Comparison of ENCODE assay signal across 3 cellular contexts in genomic region chr16:49018259-49018931, GRCh38.
TF ChIP-seq lines count a peak whose summit lies in the region.

No MANE protein-coding gene starts in this region.

TF ChIP-seq in IMR-90, 13 proteins besides CTCF, POLR2A, EP300 and RAD21:
- TF ChIP-seq MAFK (IDR thresholded peaks at IDR 0.05; ENCODE audit: low read depth, low read length) (peak; percentile 83), CEBPB (IDR thresholded peaks at IDR 0.05; ENCODE audit: low read depth, low read length) (no peak), CHD1 (IDR thresholded peaks at IDR 0.05; ENCODE audit: low read depth, low read length) (no peak)

TF ChIP-seq in WTC11, 78 proteins besides CTCF, POLR2A, EP300 and RAD21:
- TF ChIP-seq ESRRA (CRISPR knock-in tag; IDR thresholded peaks at IDR 0.05; ENCODE audit: borderline replicate concordance) (peak; percentile 85; the same call in 1 of the 2 replicates), TP53 (CRISPR knock-in tag; IDR thresholded peaks at IDR 0.05) (no peak), E2F1 (CRISPR knock-in tag; IDR thresholded peaks at IDR 0.05) (no peak), ZNF263 (CRISPR knock-in tag; IDR thresholded peaks at IDR 0.05; ENCODE audit: low read depth) (no peak), ARID4B (CRISPR knock-in tag; IDR thresholded peaks at IDR 0.05; ENCODE audit: borderline replicate concordance) (no peak), JUN (CRISPR knock-in tag; IDR thresholded peaks at IDR 0.05) (no peak), ETV6 (CRISPR knock-in tag; IDR thresholded peaks at IDR 0.05) (no peak)
- TF ChIP-seq, protein P1, sequence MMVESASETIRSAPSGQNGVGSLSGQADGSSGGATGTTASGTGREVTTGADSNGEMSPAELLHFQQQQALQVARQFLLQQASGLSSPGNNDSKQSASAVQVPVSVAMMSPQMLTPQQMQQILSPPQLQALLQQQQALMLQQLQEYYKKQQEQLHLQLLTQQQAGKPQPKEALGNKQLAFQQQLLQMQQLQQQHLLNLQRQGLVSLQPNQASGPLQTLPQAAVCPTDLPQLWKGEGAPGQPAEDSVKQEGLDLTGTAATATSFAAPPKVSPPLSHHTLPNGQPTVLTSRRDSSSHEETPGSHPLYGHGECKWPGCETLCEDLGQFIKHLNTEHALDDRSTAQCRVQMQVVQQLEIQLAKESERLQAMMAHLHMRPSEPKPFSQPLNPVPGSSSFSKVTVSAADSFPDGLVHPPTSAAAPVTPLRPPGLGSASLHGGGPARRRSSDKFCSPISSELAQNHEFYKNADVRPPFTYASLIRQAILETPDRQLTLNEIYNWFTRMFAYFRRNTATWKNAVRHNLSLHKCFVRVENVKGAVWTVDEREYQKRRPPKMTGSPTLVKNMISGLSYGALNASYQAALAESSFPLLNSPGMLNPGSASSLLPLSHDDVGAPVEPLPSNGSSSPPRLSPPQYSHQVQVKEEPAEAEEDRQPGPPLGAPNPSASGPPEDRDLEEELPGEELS (CRISPR knock-in tag; IDR thresholded peaks at IDR 0.05): no peak

TF ChIP-seq in H1, 55 proteins besides CTCF, POLR2A, EP300 and RAD21:
- TF ChIP-seq PHF8 (conservative IDR thresholded peaks at IDR 0.05; ENCODE audit: low read depth, low read length): no peak
- no peak for TF ChIP-seq RXRA (IDR thresholded peaks at IDR 0.05; ENCODE audit: insufficient read depth, low read depth, low read length)
- TF ChIP-seq ATF3 (IDR thresholded peaks at IDR 0.05; ENCODE audit: insufficient read depth, low read depth, low read length): no peak
- no peak for TF ChIP-seq SIRT6 (IDR thresholded peaks at IDR 0.05; ENCODE audit: low read length)
- TF ChIP-seq POLR2AphosphoS5 (IDR thresholded peaks at IDR 0.05; ENCODE audit: low read depth, low read length): no peak
- no peak for TF ChIP-seq ZNF274 (IDR thresholded peaks at IDR 0.05; ENCODE audit: borderline replicate concordance, extremely low read depth, low read length)
- TF ChIP-seq ASH2L (IDR thresholded peaks at IDR 0.05; ENCODE audit: low read length): no peak
- TF ChIP-seq HDAC6 (IDR thresholded peaks at IDR 0.05; ENCODE audit: low read depth, low read length): no peak
- no peak for TF ChIP-seq TBP (IDR thresholded peaks at IDR 0.05; ENCODE audit: low read depth, low read length)
- no peak for TF ChIP-seq CBX5 (IDR thresholded peaks at IDR 0.05; ENCODE audit: low read depth, low read length)
- no peak for TF ChIP-seq POU5F1 (IDR thresholded peaks at IDR 0.05; ENCODE audit: low read depth, low read length)
- TF ChIP-seq SUZ12 (IDR thresholded peaks at IDR 0.05; ENCODE audit: low read length): no peak
- no peak for TF ChIP-seq SAP30 (IDR thresholded peaks at IDR 0.05; ENCODE audit: insufficient read depth, insufficient replicate concordance, low read length)
- TF ChIP-seq CTBP2 (IDR thresholded peaks at IDR 0.05; ENCODE audit: borderline replicate concordance, insufficient read depth, insufficient read length, low read length): no peak
- TF ChIP-seq RBBP5 (IDR thresholded peaks at IDR 0.05; ENCODE audit: borderline replicate concordance, low read depth, low read length): no peak
